Comparison of ENCODE assay signal across 16 cellular contexts in the genomic region with DNA sequence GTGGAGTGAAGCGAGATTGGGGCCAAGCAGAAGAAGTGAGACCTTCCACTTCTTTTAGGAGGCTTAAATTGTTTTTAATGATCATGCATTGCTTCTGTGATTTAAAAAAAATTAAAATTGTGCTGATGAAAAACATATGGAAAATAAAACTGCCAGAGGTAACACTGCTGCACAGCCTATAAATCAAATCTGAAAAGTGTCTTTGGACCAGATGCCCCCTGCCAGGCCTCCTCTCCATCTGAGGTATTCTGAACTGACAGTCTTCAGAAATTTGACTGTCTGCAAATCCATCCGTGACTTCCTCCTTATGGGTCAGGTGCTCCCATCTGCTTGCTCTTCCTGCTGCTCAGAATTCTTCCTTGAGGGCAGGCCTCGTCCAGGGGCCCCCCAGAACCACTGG.
A peak's percentile ranks its signal among the peaks of the same experiment; 100 is the strongest.
DNase-seq lines count a peak whose midpoint lies in the region; ATAC-seq and TF ChIP-seq lines count a peak whose summit lies in the region.
"Had no signal": no experiment of that assay in that cellular context is flagged by ENCODE, and none has a peak within 500 bp of the region (broad histone marks: within the 10 kb centered on the region; RNA-seq: fewer than 3 reads in every experiment).

No MANE protein-coding gene starts in this region.

- POLR2A ChIA-PET in OCI-LY7 (lab: Charles Lee), result interaction anchor here (0.6 kb wide), 2 partner anchors 225 to 991 kb away, joined by 3 read pairs; no protein-coding TSS in a partner anchor

- H3K79me2 ChIP-seq in OCI-LY7 (ENCODE audit: insufficient read depth, low read depth, low read length), result no peaks in the 10 kb centered on the region

- BruUV-seq in OCI-LY7 (replicated peaks; lab: Mats Ljungman, UMichigan), result no TSS peak

- H3K4me1 ChIP-seq in OCI-LY7 (ENCODE audit: insufficient read depth, low read length, poor library complexity, severe bottlenecking) (no peaks in the 10 kb centered on the region), tibial artery (peaks cover 0 to 6% (median under 1%) of the 10 kb centered on the region in 4 donors)

- H3K4me2 ChIP-seq in OCI-LY7 (ENCODE audit: low read length), result no peak overlapping the region

- DNase-seq in OCI-LY7 (ENCODE audit: low spot score) (peak; percentile 2), kidney tubule cell (ENCODE audit: low spot score) (peak; percentile 14), tibial artery (no peak), ecto neural progenitor cell (ENCODE audit: low spot score) (no peak), NCI-H774 (lab: John Stamatoyannopoulos, UW) (no peak)
- DNase-seq: C1 segment of cervical spinal cord; Calu3; CD4-positive, alpha-beta memory T cell; COR-L47; DMS53; DMS79 treated with DMSO at 0.1 percent for 48 hours; GF-D8; GOT3; HFFc6 had no signal

- H3K36me3 ChIP-seq in OCI-LY7 (ENCODE audit: insufficient read depth, low read length), result no peaks in the 10 kb centered on the region
- no peaks in the 10 kb centered on the region for H3K36me3 ChIP-seq in tibial artery
- H3K36me3 ChIP-seq: HAP-1 had no signal

- H3K9me3 ChIP-seq in OCI-LY7 (ENCODE audit: low read length) (no peaks in the 10 kb centered on the region), tibial artery (no peaks in the 10 kb centered on the region)
- H3K9me3 ChIP-seq: HAP-1 had no signal

- peak; percentile 31; the same call in 2 of the 3 replicates for ATAC-seq in SK-N-SH treated with all-trans-retinoic acid at 6 μM for 48 hours

- H3K4me3 ChIP-seq in OCI-LY7 (ENCODE audit: low read depth, low read length, poor library complexity, severe bottlenecking) (no peak overlapping the region), tibial artery (no peak overlapping the region)
- H3K4me3 ChIP-seq: HAP-1 had no signal

- CTCF ChIA-PET in OCI-LY7 (lab: Charles Lee; ENCODE audit: unreplicated experiment), result no interaction called here

- H2AFZ ChIP-seq in OCI-LY7 (ENCODE audit: low read length), result no peak overlapping the region

- H3K27me3 ChIP-seq in tibial artery, result no peaks in the 10 kb centered on the region

- no peaks in the 10 kb centered on the region for H4K20me1 ChIP-seq in OCI-LY7 (ENCODE audit: insufficient read depth, low read length)

- no peaks in the 10 kb centered on the region for H3K9me2 ChIP-seq in OCI-LY7 (ENCODE audit: insufficient read depth, low read length)

- TF ChIP-seq CTCF in OCI-LY7 (conservative IDR thresholded peaks at IDR 0.05; ENCODE audit: low read length), result no peak
- no peak for TF ChIP-seq CTCF in tibial artery (IDR thresholded peaks at IDR 0.05)

- intact Hi-C loops in OCI-LY7 (cut with micrococcal nuclease; ENCODE audit: unreplicated experiment) (no loop called here), tibial artery (cut with DNase I; ENCODE audit: low total_unique reads) (loop anchor here (5.0 kb wide), 1 partner anchor 875 kb away; no protein-coding TSS in a partner anchor)

- H3K27ac ChIP-seq in OCI-LY7 (ENCODE audit: low read depth, low read length, poor library complexity, severe bottlenecking), result no peak overlapping the region
- H3K27ac ChIP-seq in tibial artery, result no peak overlapping the region

TF ChIP-seq in SK-N-SH treated with all-trans-retinoic acid at 6 μM for 48 hours, 23 proteins besides CTCF, POLR2A, EP300 and RAD21:
- TF ChIP-seq PPARA (CRISPR knock-in tag; IDR thresholded peaks at IDR 0.05; ENCODE audit: borderline replicate concordance) (no peak), OSR1 (CRISPR knock-in tag; IDR thresholded peaks at IDR 0.05) (no peak), RARB (CRISPR knock-in tag; IDR thresholded peaks at IDR 0.05) (no peak), ISL1 (CRISPR knock-in tag; IDR thresholded peaks at IDR 0.05) (peak; percentile 12; the same call in 1 of the 2 replicates), TCF4 (CRISPR knock-in tag; IDR thresholded peaks at IDR 0.05; ENCODE audit: borderline replicate concordance) (peak; percentile 43; the same call in 1 of the 2 replicates)
- TF ChIP-seq, protein P1, sequence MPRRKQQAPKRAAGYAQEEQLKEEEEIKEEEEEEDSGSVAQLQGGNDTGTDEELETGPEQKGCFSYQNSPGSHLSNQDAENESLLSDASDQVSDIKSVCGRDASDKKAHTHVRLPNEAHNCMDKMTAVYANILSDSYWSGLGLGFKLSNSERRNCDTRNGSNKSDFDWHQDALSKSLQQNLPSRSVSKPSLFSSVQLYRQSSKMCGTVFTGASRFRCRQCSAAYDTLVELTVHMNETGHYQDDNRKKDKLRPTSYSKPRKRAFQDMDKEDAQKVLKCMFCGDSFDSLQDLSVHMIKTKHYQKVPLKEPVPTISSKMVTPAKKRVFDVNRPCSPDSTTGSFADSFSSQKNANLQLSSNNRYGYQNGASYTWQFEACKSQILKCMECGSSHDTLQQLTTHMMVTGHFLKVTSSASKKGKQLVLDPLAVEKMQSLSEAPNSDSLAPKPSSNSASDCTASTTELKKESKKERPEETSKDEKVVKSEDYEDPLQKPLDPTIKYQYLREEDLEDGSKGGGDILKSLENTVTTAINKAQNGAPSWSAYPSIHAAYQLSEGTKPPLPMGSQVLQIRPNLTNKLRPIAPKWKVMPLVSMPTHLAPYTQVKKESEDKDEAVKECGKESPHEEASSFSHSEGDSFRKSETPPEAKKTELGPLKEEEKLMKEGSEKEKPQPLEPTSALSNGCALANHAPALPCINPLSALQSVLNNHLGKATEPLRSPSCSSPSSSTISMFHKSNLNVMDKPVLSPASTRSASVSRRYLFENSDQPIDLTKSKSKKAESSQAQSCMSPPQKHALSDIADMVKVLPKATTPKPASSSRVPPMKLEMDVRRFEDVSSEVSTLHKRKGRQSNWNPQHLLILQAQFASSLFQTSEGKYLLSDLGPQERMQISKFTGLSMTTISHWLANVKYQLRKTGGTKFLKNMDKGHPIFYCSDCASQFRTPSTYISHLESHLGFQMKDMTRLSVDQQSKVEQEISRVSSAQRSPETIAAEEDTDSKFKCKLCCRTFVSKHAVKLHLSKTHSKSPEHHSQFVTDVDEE (CRISPR knock-in tag; IDR thresholded peaks at IDR 0.05), result peak; percentile 80; the same call in 1 of the 2 replicates

Comparison
In these comparisons a context has a peak if more than half of its experiments do, and no peak if none do; other contexts are left out.
1. DNase-seq: peak in OCI-LY7 (single experiment) and kidney tubule cell (single experiment); none in tibial artery (0 of 2), ecto neural progenitor cell (single experiment) and NCI-H774 (single experiment).